In the genomic region with DNA sequence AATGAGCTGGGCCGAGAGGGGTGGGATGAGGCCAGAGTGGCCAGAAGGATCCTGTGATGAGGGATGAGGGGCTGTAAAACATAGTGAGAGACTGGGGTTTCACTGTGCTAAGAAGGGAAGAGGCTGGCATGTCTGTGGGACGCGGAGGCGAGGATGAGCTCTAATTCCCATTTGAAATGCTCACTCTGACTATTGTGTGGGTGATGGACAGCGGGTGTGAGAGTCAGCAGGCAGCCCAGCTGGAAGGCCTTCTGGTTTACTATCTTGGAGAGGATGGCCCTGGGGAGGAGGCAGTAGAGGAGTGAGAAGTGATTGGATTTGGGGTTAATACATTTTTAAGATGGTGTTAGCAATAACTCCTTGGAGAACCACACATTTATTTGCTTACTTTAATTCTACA, we compare ENCODE assay signal across 25 cellular contexts.
"Had no signal": no experiment of that assay in that cellular context is flagged by ENCODE, and none has a peak within 500 bp of the region (broad histone marks: within the 10 kb centered on the region; RNA-seq: fewer than 3 reads in every experiment).

No MANE protein-coding gene starts in this region.

- ATAC-seq: activated CD8-positive, alpha-beta memory T cell treated with anti-CD3 and anti-CD28 coated beads, Interleukin-2, amount 10 ng/mL, durations not matched to agents 7 days and 5 days; activated CD8-positive, alpha-beta T cell treated with anti-CD3 and anti-CD28 coated beads, Interleukin-2, amount 10 ng/mL, durations not matched to agents 7 days and 5 days; activated T-cell treated with anti-CD3 and anti-CD28 coated beads, Interleukin-2, amount 50 U/mL, for 72 hours; esophagus mucosa; heart right ventricle; naive thymus-derived CD8-positive, alpha-beta T cell; psoas muscle; stimulated activated naive B cell treated with anti-CD40 and anti-IgM and Interleukin-4, amounts not matched to agents 10 μg/mL and 1 μg/mL and 100 μg/mL, for 72 hours had no signal

- H3K4me3 ChIP-seq: adrenal gland, ascending aorta, heart right ventricle, psoas muscle, sigmoid colon, stomach, suprapubic skin, tibial artery had no signal

- H3K27me3 Mint-ChIP-seq: activated CD8-positive, alpha-beta memory T cell treated with anti-CD3 and anti-CD28 coated beads, Interleukin-2, amount 10 ng/mL, durations not matched to agents 7 days and 5 days; activated naive CD8-positive, alpha-beta T cell treated with anti-CD3 and anti-CD28 coated beads for 36 hours; naive thymus-derived CD8-positive, alpha-beta T cell; stimulated activated naive B cell treated with anti-CD40 and anti-IgM and Interleukin-4, amounts not matched to agents 10 μg/mL and 1 μg/mL and 100 μg/mL, for 72 hours had no signal

- H3K27ac Mint-ChIP-seq: activated CD8-positive, alpha-beta memory T cell treated with anti-CD3 and anti-CD28 coated beads, Interleukin-2, amount 10 ng/mL, durations not matched to agents 7 days and 5 days; activated CD8-positive, alpha-beta T cell treated with anti-CD3 and anti-CD28 coated beads, Interleukin-2, amount 10 ng/mL, durations not matched to agents 7 days and 5 days; activated naive CD4-positive, alpha-beta T cell treated with anti-CD3 and anti-CD28 coated beads for 36 hours; activated naive CD8-positive, alpha-beta T cell treated with anti-CD3 and anti-CD28 coated beads for 36 hours; activated T-cell treated with anti-CD3 and anti-CD28 coated beads, Interleukin-2, amount 50 U/mL, for 72 hours; mesothelial cell of epicardium; stimulated activated naive B cell treated with anti-CD40 and anti-IgM and Interleukin-4, amounts not matched to agents 10 μg/mL and 1 μg/mL and 100 μg/mL, for 72 hours had no signal

- H3K4me3 Mint-ChIP-seq: activated CD8-positive, alpha-beta memory T cell treated with anti-CD3 and anti-CD28 coated beads, Interleukin-2, amount 10 ng/mL, durations not matched to agents 7 days and 5 days; activated CD8-positive, alpha-beta T cell treated with anti-CD3 and anti-CD28 coated beads, Interleukin-2, amount 10 ng/mL, durations not matched to agents 7 days and 5 days; activated naive CD4-positive, alpha-beta T cell treated with anti-CD3 and anti-CD28 coated beads for 36 hours; activated naive CD8-positive, alpha-beta T cell treated with anti-CD3 and anti-CD28 coated beads for 36 hours; activated T-cell treated with anti-CD3 and anti-CD28 coated beads, Interleukin-2, amount 50 U/mL, for 72 hours; mesothelial cell of epicardium; naive thymus-derived CD8-positive, alpha-beta T cell; stimulated activated naive B cell treated with anti-CD40 and anti-IgM and Interleukin-4, amounts not matched to agents 10 μg/mL and 1 μg/mL and 100 μg/mL, for 72 hours had no signal

- H3K36me3 ChIP-seq: adrenal gland, suprapubic skin had no signal

- H3K4me1 ChIP-seq: parathyroid adenoma, psoas muscle had no signal

- H3K9me3 ChIP-seq: adrenal gland, ascending aorta, heart right ventricle, psoas muscle, sigmoid colon, stomach, suprapubic skin, tibial artery had no signal

- H3K36me3 Mint-ChIP-seq: activated naive CD8-positive, alpha-beta T cell treated with anti-CD3 and anti-CD28 coated beads for 36 hours had no signal

- DNase-seq: activated CD4-positive, alpha-beta T cell treated with anti-CD3 and anti-CD28 coated beads for 1 hour; activated CD8-positive, alpha-beta memory T cell treated with anti-CD3 and anti-CD28 coated beads, Interleukin-2, amount 10 ng/mL, durations not matched to agents 7 days and 5 days; activated CD8-positive, alpha-beta T cell treated with anti-CD3 and anti-CD28 coated beads, Interleukin-2, amount 10 ng/mL, durations not matched to agents 7 days and 5 days; activated naive CD4-positive, alpha-beta T cell treated with anti-CD3 and anti-CD28 coated beads for 36 hours; activated naive CD8-positive, alpha-beta T cell treated with anti-CD3 and anti-CD28 coated beads for 36 hours; activated T-cell treated with anti-CD3 and anti-CD28 coated beads, Interleukin-2, amount 50 U/mL, for 72 hours; adrenal gland; caudate nucleus; foreskin fibroblast; heart right ventricle; naive thymus-derived CD8-positive, alpha-beta T cell; psoas muscle; sigmoid colon; stimulated activated CD4-positive, alpha-beta T cell treated with anti-CD3 and anti-CD28 coated beads, Interleukin-1b, Interleukin-23, amount 100 ng/mL, for 48 hours; stimulated activated CD4-positive, alpha-beta T cell treated with anti-CD3 and anti-CD28 coated beads, Interleukin-4, amount 100 ng/mL, for 4 hours; stimulated activated CD8-positive, alpha-beta memory T cell treated with anti-CD3 and anti-CD28 coated beads, Interleukin-4, amount 100 ng/mL, for 48 hours; stimulated activated naive B cell treated with anti-CD40 and anti-IgM and Interleukin-4, amounts not matched to agents 10 μg/mL and 1 μg/mL and 100 μg/mL, for 72 hours; stomach; T-helper 2 cell; tibial artery had no signal

- H3K27me3 ChIP-seq: adrenal gland, ascending aorta, heart right ventricle, sigmoid colon, stomach, suprapubic skin, tibial artery had no signal

- H3K9me3 Mint-ChIP-seq: activated naive CD4-positive, alpha-beta T cell treated with anti-CD3 and anti-CD28 coated beads for 36 hours; activated naive CD8-positive, alpha-beta T cell treated with anti-CD3 and anti-CD28 coated beads for 36 hours; activated T-cell treated with anti-CD3 and anti-CD28 coated beads, Interleukin-2, amount 50 U/mL, for 72 hours; mesothelial cell of epicardium; naive thymus-derived CD8-positive, alpha-beta T cell; stimulated activated naive B cell treated with anti-CD40 and anti-IgM and Interleukin-4, amounts not matched to agents 10 μg/mL and 1 μg/mL and 100 μg/mL, for 72 hours had no signal

- H3K27ac ChIP-seq: adrenal gland, ascending aorta, heart right ventricle, parathyroid adenoma, psoas muscle, sigmoid colon, stomach, suprapubic skin, tibial artery had no signal
